ENCODE assay signal across 21 cellular contexts in genomic region chr9:122355336-122355875, GRCh38.
"Had no signal": no experiment of that assay in that cellular context is flagged by ENCODE, and none has a peak within 500 bp of the region (broad histone marks: within the 10 kb centered on the region; RNA-seq: fewer than 3 reads in every experiment).

No MANE protein-coding gene starts in this region.

- H3K36me3 ChIP-seq: esophagus muscularis mucosa, gastrocnemius medialis, heart right ventricle, tibial nerve had no signal

- H2AFZ ChIP-seq: parathyroid adenoma had no signal

- H3K27ac ChIP-seq: epithelial cell of prostate, esophagus muscularis mucosa, gastrocnemius medialis, parathyroid adenoma, psoas muscle, testis, tibial nerve had no signal

- H3K79me2 ChIP-seq: parathyroid adenoma had no signal

- H3K9me3 ChIP-seq: esophagus muscularis mucosa, gastrocnemius medialis, psoas muscle, testis, tibial nerve had no signal

- H3K27me3 ChIP-seq: esophagus muscularis mucosa, gastrocnemius medialis, heart right ventricle, testis, tibial nerve had no signal

- H3K9ac ChIP-seq: parathyroid adenoma had no signal

- DNase-seq: cortex of kidney; effector memory CD4-positive, alpha-beta T cell; kidney glomerular epithelial cell; mesenchymal stem cell; naive B cell; stimulated activated CD4-positive, alpha-beta T cell treated with anti-CD3 and anti-CD28 coated beads, Interleukin-15, amount 100 ng/mL, for 24 hours; stimulated activated CD4-positive, alpha-beta T cell treated with anti-CD3 and anti-CD28 coated beads, Interleukin-1b, Interleukin-23, amount 100 ng/mL, for 48 hours; stimulated activated CD4-positive, alpha-beta T cell treated with anti-CD3 and anti-CD28 coated beads, Interleukin-4, amount 100 ng/mL, for 24 hours; stimulated activated naive B cell treated with anti-CD40 and anti-IgM and Interleukin-4, amounts not matched to agents 10 μg/mL and 1 μg/mL and 100 μg/mL, for 72 hours; stimulated activated naive CD8-positive, alpha-beta T cell treated with anti-CD3 and anti-CD28 coated beads, Interleukin-15, amount 100 ng/mL, for 72 hours; testis had no signal

- ATAC-seq: gastrocnemius medialis; psoas muscle; stimulated activated naive B cell treated with anti-CD40 and anti-IgM and Interleukin-4, amounts not matched to agents 10 μg/mL and 1 μg/mL and 100 μg/mL, for 72 hours; stimulated activated naive CD8-positive, alpha-beta T cell treated with anti-CD3 and anti-CD28 coated beads, Interleukin-15, amount 100 ng/mL, for 72 hours had no signal

- FAIRE-seq: endometrium, islet of Langerhans had no signal

- H3K4me1 ChIP-seq: gastrocnemius medialis, parathyroid adenoma, psoas muscle, testis, tibial nerve had no signal

- H3K4me3 ChIP-seq: esophagus muscularis mucosa, gastrocnemius medialis, heart right ventricle, lung, psoas muscle, testis, tibial nerve had no signal
